Comparison of ENCODE assay signal across 19 cellular contexts in the genomic region with DNA sequence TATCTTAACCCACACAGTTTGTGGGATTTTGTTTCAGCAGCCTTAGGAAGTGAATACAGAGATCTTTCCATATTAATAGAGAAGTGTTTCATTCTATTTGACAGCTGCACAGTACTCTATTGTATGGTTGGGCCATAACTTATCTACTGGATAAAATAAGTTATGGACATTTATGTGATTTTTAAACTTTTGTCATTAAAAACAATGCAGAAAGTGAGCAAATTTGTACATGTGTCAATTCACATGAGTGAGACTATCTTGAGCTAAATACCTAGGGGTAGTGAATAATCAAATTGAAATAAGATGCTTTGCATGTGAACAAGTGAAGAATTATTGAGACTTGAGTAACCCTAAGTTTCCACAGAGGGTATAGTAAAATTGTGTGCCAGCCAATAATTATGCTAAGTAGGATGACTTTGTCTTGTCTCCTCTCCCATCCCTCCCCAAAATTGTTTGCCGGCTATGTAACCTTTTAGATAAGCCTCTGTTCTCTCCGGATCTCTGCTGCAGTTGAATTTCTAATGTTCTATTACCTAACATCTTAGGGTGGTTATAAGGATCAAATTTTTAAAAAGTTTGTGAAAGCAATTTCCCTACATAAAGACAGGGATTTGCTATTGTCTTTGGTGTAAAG. TPM values are rescaled to one million over a fixed set of nuclear protein-coding genes. Genes with fewer than 3 reads are reported as not detected.
DNase-seq lines count a peak whose midpoint lies in the region; ATAC-seq, FAIRE-seq and TF ChIP-seq lines count a peak whose summit lies in the region.
"Had no signal": no experiment of that assay in that cellular context is flagged by ENCODE, and none has a peak within 500 bp of the region (broad histone marks: within the 10 kb centered on the region; RNA-seq: fewer than 3 reads in every experiment).

No MANE protein-coding gene starts in this region.

- no peak overlapping the region for H2BK5ac ChIP-seq in mesendoderm (ENCODE audit: low read length)

- peaks cover 17% of the 10 kb centered on the region; the same call in 1 of the 2 replicates for H3F3A ChIP-seq in GM23248 (ENCODE audit: insufficient read depth)

- no peak overlapping the region for H3K23ac ChIP-seq in mesendoderm (ENCODE audit: low read length)

- no peak overlapping the region for H3K9ac ChIP-seq in GM23248
- no peak overlapping the region for H3K9ac ChIP-seq in mesendoderm (ENCODE audit: low read length)

- H3K4ac ChIP-seq in mesendoderm (ENCODE audit: low read depth, low read length): no peak overlapping the region

- H4K5ac ChIP-seq in mesendoderm (ENCODE audit: low read length): no peak overlapping the region

- no peak for TF ChIP-seq CTCF in D721Med (IDR thresholded peaks at IDR 0.05; ENCODE audit: insufficient read depth, missing control alignments)

- no peak overlapping the region for H3K56ac ChIP-seq in mesendoderm (ENCODE audit: low read length)

- no peak overlapping the region for H2BK15ac ChIP-seq in mesendoderm (replicated peaks; ENCODE audit: low read depth)

- H2BK120ac ChIP-seq in mesendoderm (ENCODE audit: low read depth, low read length): no peak overlapping the region

- H3K79me2 ChIP-seq in GM23248 (ENCODE audit: insufficient read depth) (no peaks in the 10 kb centered on the region), mesendoderm (ENCODE audit: control insufficient read depth, insufficient read depth, low read length) (no peaks in the 10 kb centered on the region)

- H3K27ac ChIP-seq in GM23248: no peak overlapping the region
- H3K27ac ChIP-seq in mesendoderm (ENCODE audit: low read depth, low read length): no peak overlapping the region

- no peak overlapping the region for H3K18ac ChIP-seq in mesendoderm (ENCODE audit: low read length)

- no peaks in the 10 kb centered on the region for H3K9me2 ChIP-seq in GM23248 (ENCODE audit: insufficient read depth)

- peaks cover 20% of the 10 kb centered on the region for H3K4me1 ChIP-seq in GM23248 (ENCODE audit: insufficient read depth)
- peaks cover 2% of the 10 kb centered on the region for H3K4me1 ChIP-seq in mesendoderm (ENCODE audit: control insufficient read depth, low read depth, low read length)

- no peaks in the 10 kb centered on the region for H3K36me3 ChIP-seq in GM23248 (ENCODE audit: low read depth)
- no peaks in the 10 kb centered on the region for H3K36me3 ChIP-seq in mesendoderm (ENCODE audit: control insufficient read depth, insufficient read depth, low read length)

- H2AK5ac ChIP-seq in mesendoderm (ENCODE audit: low read length): no peak overlapping the region

- H3K4me3 ChIP-seq in GM23248 (no peak overlapping the region), mesendoderm (ENCODE audit: low read length) (no peak overlapping the region)

- in situ Hi-C loops in GM23248 (cut with MboI): no loop called here
- in situ Hi-C loops in SK-MEL-5 (cut with HindIII; ENCODE audit: low pct_unique_long_range_greater_than_20kb, low sequenced_read_pairs): no loop called here

- H4K8ac ChIP-seq in mesendoderm (ENCODE audit: low read depth, low read length): no peak overlapping the region

- no peaks in the 10 kb centered on the region for H4K20me1 ChIP-seq in GM23248 (ENCODE audit: insufficient read depth)

- no peak for ATAC-seq in HG03196 (IDR thresholded peaks at IDR 0.05; ENCODE audit: unreplicated experiment)
- ATAC-seq: CD8-positive, alpha-beta T cell had no signal

- H3K27me3 ChIP-seq in GM23248 (replicated peaks; ENCODE audit: insufficient read depth) (no peaks in the 10 kb centered on the region), mesendoderm (ENCODE audit: insufficient read depth, low read length, poor library complexity) (no peaks in the 10 kb centered on the region)

- H2AFZ ChIP-seq in GM23248: no peak overlapping the region

- no peaks in the 10 kb centered on the region for H3K79me1 ChIP-seq in mesendoderm (ENCODE audit: low read length)

- H3K9me3 ChIP-seq in GM23248 (ENCODE audit: low read depth): no peaks in the 10 kb centered on the region
- H3K9me3 ChIP-seq: Caco-2 had no signal

- FAIRE-seq in D721Med (lab: Jason Lieb, UNC): no peak
- FAIRE-seq: GM12891, GM18507 had no signal

- no peak overlapping the region for H3K4me2 ChIP-seq in GM23248 (ENCODE audit: unreplicated experiment)
- no peak overlapping the region for H3K4me2 ChIP-seq in mesendoderm (ENCODE audit: low read length)

- WGBS in GM23248 (ENCODE audit: low coverage in 1 of 2, low lambda C conversion rate in 2 of 2, missing lambda C conversion rate in 2 of 2), 2 experiments: 67 to 68% methylated on average over 2 of the region's 2 CpGs
- WGBS in mesendoderm (ENCODE audit: extremely low coverage, insufficient coverage, low lambda C conversion rate): no CpG with 5 or more reads among the region's 2 CpGs

- DNase-seq in GM23248 (peak; percentile 43), NCI-H226 (peak; percentile 14), SK-MEL-5 (ENCODE audit: low read depth, low spot score) (peak; percentile 28), mesendoderm (peak; percentile 33), DMS53 (lab: John Stamatoyannopoulos, UW) (no peak), D721Med (ENCODE audit: insufficient read length, low spot score) (no peak), CD1c-positive myeloid dendritic cell (ENCODE audit: extremely low spot score) (no peak)
- DNase-seq: C1 segment of cervical spinal cord; Caco-2; CD4-positive, CD25-positive, alpha-beta regulatory T cell; CD8-positive, alpha-beta T cell; DMS 273 treated with DMSO at 0.1 percent for 48 hours; DMS79 treated with DMSO at 0.1 percent for 48 hours; GF-D8; GOT3; HCEC 1CT had no signal

RNA-seq across cellular contexts. Expression of a gene that starts 33.3 kb away (rescaled TPM):
- 153 and 174 TPM in 2 replicates for total RNA-seq in GM23248 (2014; rRNA removed; shearing (Covaris generic))
- 125 and 127 TPM in 2 replicates for polyA plus RNA-seq in GM23248 (2016; fragmentation: Nextera tagmentation; extraction: Ambion mirVana)
- total RNA-seq in SK-MEL-5 (2014; rRNA removed; shearing (Covaris generic)): 5.8 and 7.8 TPM in 2 replicates
- polyA plus RNA-seq in SK-MEL-5 (2015; cell fraction: cytosol; rRNA removed): 17.6 and 18.3 TPM in 2 replicates
- polyA plus RNA-seq in SK-MEL-5 (2015; cell fraction: nucleus; rRNA removed): 28.6 and 30.5 TPM in 2 replicates
- polyA plus RNA-seq in mesendoderm (2013, experiment 1 of 2): 19.1 TPM
- polyA plus RNA-seq in mesendoderm (2013, experiment 2 of 2): 18.9 TPM
- total RNA-seq: CD4-positive, CD25-positive, alpha-beta regulatory T cell had no signal
- polyA plus RNA-seq: CD4-positive, CD25-positive, alpha-beta regulatory T cell had no signal

Comparison
In these comparisons a context has a peak if more than half of its experiments do, and no peak if none do; other contexts are left out.
1. DNase-seq: peak in GM23248 (single experiment), NCI-H226 (single experiment), SK-MEL-5 (single experiment) and mesendoderm (single experiment); none in DMS53 (single experiment), D721Med (single experiment) and CD1c-positive myeloid dendritic cell (single experiment).
2. RNA of a gene that starts 33.3 kb away (total RNA-seq): 153 to 174 TPM in GM23248; 5.8 to 7.8 TPM in SK-MEL-5; every median in the first group is over 10 times any median in the second.